In genomic region chr20:63032861-63033634, GRCh38 we compare ENCODE assay signal across 9 cellular contexts. TPM values are rescaled to one million over a fixed set of nuclear protein-coding genes. Genes with fewer than 3 reads are reported as not detected.
DNase-seq lines count a peak whose midpoint lies in the region; ATAC-seq and FAIRE-seq lines count a peak whose summit lies in the region.
"Had no signal": no experiment of that assay in that cellular context is flagged by ENCODE, and none has a peak within 500 bp of the region (broad histone marks: within the 10 kb centered on the region; RNA-seq: fewer than 3 reads in every experiment).

No MANE protein-coding gene starts in this region.

- no peak overlapping the region for H2AFZ ChIP-seq in ACC112 (ENCODE audit: low read length, unreplicated experiment)

- H3K36me3 ChIP-seq in ACC112 (ENCODE audit: insufficient read depth, low read length) (no peaks in the 10 kb centered on the region), HUES6 (ENCODE audit: control insufficient read depth, insufficient read depth, low read length) (no peaks in the 10 kb centered on the region), small intestine (ENCODE audit: control insufficient read depth in 2 of 2, insufficient read depth in 2 of 2, low read length in 2 of 2) (no peaks in the 10 kb centered on the region)
- no peaks in the 10 kb centered on the region for H3K36me3 ChIP-seq in effector memory CD4-positive, alpha-beta T cell (ENCODE audit: control insufficient read depth, insufficient read depth, low read length)

- 7 to 11% (median 11%) methylated on average over 32 of the region's 32 CpGs for WGBS in small intestine, 3 donors

- H3K9me3 ChIP-seq in HUES6 (ENCODE audit: control insufficient read depth, insufficient read depth, low read depth, low read length) (no peaks in the 10 kb centered on the region), small intestine (ENCODE audit: control insufficient read depth, low read depth) (no peaks in the 10 kb centered on the region)
- no peaks in the 10 kb centered on the region for H3K9me3 ChIP-seq in effector memory CD4-positive, alpha-beta T cell (ENCODE audit: control insufficient read depth, low read length)

- H3K27me3 ChIP-seq in ACC112 (ENCODE audit: insufficient read depth, low read length) (peaks cover 84% of the 10 kb centered on the region), HUES6 (ENCODE audit: control insufficient read depth, insufficient read depth, low read length) (peaks cover 75% of the 10 kb centered on the region), small intestine (ENCODE audit: control insufficient read depth in 2 of 2, insufficient read depth in 2 of 2, low read length in 2 of 2) (peaks cover 0 to 40% of the 10 kb centered on the region in 2 donors)
- H3K27me3 ChIP-seq in effector memory CD4-positive, alpha-beta T cell (replicated peaks; ENCODE audit: control insufficient read depth, insufficient read depth, low read length, poor library complexity, severe bottlenecking) = no peaks in the 10 kb centered on the region

- peak overlapping the region; percentile 40 for H3K9ac ChIP-seq in HUES6 (ENCODE audit: low read length)

- H3K27ac ChIP-seq in ACC112 (ENCODE audit: low read depth, low read length) (no peak overlapping the region), HUES6 (ENCODE audit: low read depth, low read length) (peak overlapping the region; percentile 51), small intestine (ENCODE audit: low read depth in 1 of 2, low read length in 1 of 2) (no peak overlapping the region)
- H3K27ac ChIP-seq in effector memory CD4-positive, alpha-beta T cell (ENCODE audit: insufficient read depth, low read length, poor library complexity, severe bottlenecking) = no peak overlapping the region

- FAIRE-seq in small intestine (lab: Jason Lieb, UNC) = no peak

- no peaks in the 10 kb centered on the region for H3K4me1 ChIP-seq in ACC112 (ENCODE audit: control insufficient read depth, insufficient read depth, low read length, unreplicated experiment)
- H3K4me1 ChIP-seq in HUES6 (ENCODE audit: control insufficient read depth, insufficient read depth, low read length) = peaks cover 58% of the 10 kb centered on the region
- H3K4me1 ChIP-seq in effector memory CD4-positive, alpha-beta T cell (ENCODE audit: control insufficient read depth, insufficient read depth, low read length, poor library complexity, severe bottlenecking) = no peaks in the 10 kb centered on the region
- no peaks in the 10 kb centered on the region for H3K4me1 ChIP-seq in small intestine (ENCODE audit: control insufficient read depth in 2 of 2, insufficient read depth in 1 of 2, low read depth in 1 of 2, low read length in 1 of 2)

- no peaks in the 10 kb centered on the region for H3K79me2 ChIP-seq in ACC112 (ENCODE audit: control insufficient read depth, insufficient read depth, low read length, unreplicated experiment)

- no peak for DNase-seq in effector memory CD4-positive, alpha-beta T cell
- DNase-seq in NCI-H446 (lab: John Stamatoyannopoulos, UW) (no peak), cerebellar cortex (ENCODE audit: low spot score) (no peak), small intestine (no peak), NCI-H1436 treated with DMSO at 0.1 percent for 48 hours (lab: John Stamatoyannopoulos, UW) (no peak)
- DNase-seq: activated CD8-positive, alpha-beta memory T cell treated with anti-CD3 and anti-CD28 coated beads, Interleukin-2, amount 50 U/mL, for 4 hours had no signal

- ATAC-seq in GM18498 (IDR thresholded peaks at IDR 0.05; ENCODE audit: unreplicated experiment) = peak; percentile 52

- H3K4me3 ChIP-seq in ACC112 (ENCODE audit: low read depth, low read length) = peak overlapping the region; percentile 66
- H3K4me3 ChIP-seq in HUES6 (ENCODE audit: low read depth, low read length) = peak overlapping the region; percentile 33
- H3K4me3 ChIP-seq in effector memory CD4-positive, alpha-beta T cell (ENCODE audit: insufficient read depth, low read depth, low read length, poor library complexity, severe bottlenecking) = peak overlapping the region; percentile 37
- no peak overlapping the region for H3K4me3 ChIP-seq in small intestine (ENCODE audit: low read depth in 1 of 2, low read length in 2 of 2)

RNA-seq across cellular contexts. Expression of gene BHLHE23, which starts 26.3 kb away (rescaled TPM):
- not detected for polyA plus RNA-seq in small intestine

Comparison
In these comparisons a context has a peak if more than half of its experiments do, and no peak if none do; other contexts are left out.
1. H3K4me3 ChIP-seq: peak in ACC112 (single experiment), HUES6 (single experiment) and effector memory CD4-positive, alpha-beta T cell (single experiment); none in small intestine (0 of 2).